17 cellular contexts compared by ENCODE assay signal in genomic region chr3:100591411-100591810, GRCh38. TPM values are rescaled to one million over a fixed set of nuclear protein-coding genes. Genes with fewer than 3 reads are reported as not detected.
"Had no signal": no experiment of that assay in that cellular context is flagged by ENCODE, and none has a peak within 500 bp of the region (broad histone marks: within the 10 kb centered on the region; RNA-seq: fewer than 3 reads in every experiment).

No MANE protein-coding gene starts in this region.

- DNase-seq: activated CD4-positive, alpha-beta T cell treated with anti-CD3 and anti-CD28 coated beads for 4 hours; activated CD8-positive, alpha-beta T cell treated with anti-CD3 and anti-CD28 coated beads for 36 hours; activated effector memory CD4-positive, alpha-beta T cell treated with Interleukin-2 at 50 U/mL for 16 hours; activated T-cell treated with anti-CD3 and anti-CD28 coated beads, Interleukin-2, amount 50 U/mL, for 4 hours; adrenal gland; hippocampal formation; lower lobe of right lung; ovary; stimulated activated CD4-positive, alpha-beta T cell treated with anti-CD3 and anti-CD28 coated beads, Interleukin-2, amount 100 ng/mL, for 48 hours; T-helper 2 cell had no signal

- H3K36me3 ChIP-seq: adrenal gland, cardiac muscle cell, lower lobe of right lung, neural progenitor cell, ovary had no signal

- H3K27me3 ChIP-seq: adrenal gland, cardiac muscle cell, neural progenitor cell, ovary had no signal

- ATAC-seq: activated CD8-positive, alpha-beta T cell treated with anti-CD3 and anti-CD28 coated beads for 36 hours; activated T-cell treated with anti-CD3 and anti-CD28 coated beads, Interleukin-2, amount 50 U/mL, for 4 hours; esophagus mucosa; lower lobe of right lung; stimulated activated memory B cell treated with anti-CD40 and anti-IgM and Interleukin-4, amounts not matched to agents 10 μg/mL and 1 μg/mL and 100 μg/mL, for 72 hours; WTC11 had no signal

- H3K27ac ChIP-seq: adrenal gland, cardiac muscle cell, lower lobe of right lung, neural progenitor cell, ovary had no signal

- H3K4me1 ChIP-seq: adrenal gland, lower lobe of right lung, neural progenitor cell had no signal

- H3K4me3 ChIP-seq: adrenal gland, cardiac muscle cell, lower lobe of right lung, neural progenitor cell, ovary had no signal

- H3K9me3 ChIP-seq: adrenal gland, lower lobe of right lung, ovary had no signal

RNA-seq across cellular contexts. Expression of gene ADGRG7, which starts 18.0 kb away (rescaled TPM):
- total RNA-seq: activated T-cell treated with anti-CD3 and anti-CD28 coated beads, Interleukin-2, amount 50 U/mL, for 4 hours; adrenal gland; esophagus mucosa; kidney epithelial cell; lower lobe of right lung; mesothelial cell of epicardium; ovary; WTC11 had no signal
